Comparison of ENCODE assay signal across 20 cellular contexts in the genomic region with DNA sequence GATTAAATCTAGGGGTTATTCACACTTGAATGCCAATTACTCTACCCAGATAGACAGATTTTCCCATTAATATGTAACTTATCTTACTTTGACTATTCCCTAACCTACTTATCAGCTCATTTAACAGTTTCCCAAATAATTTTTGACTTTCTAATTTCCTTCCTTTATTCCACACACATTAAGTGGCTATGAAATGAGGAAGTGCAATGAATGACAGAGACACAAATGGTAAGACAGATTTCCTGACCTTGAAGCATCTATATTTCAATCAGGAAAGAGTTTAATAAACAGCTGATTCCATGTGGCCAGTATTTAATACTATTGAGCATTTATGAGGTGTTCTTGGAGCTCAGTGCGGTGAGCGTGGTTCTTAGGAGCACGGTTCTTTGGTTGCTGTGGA.
DNase-seq lines count a peak whose midpoint lies in the region; ATAC-seq, FAIRE-seq and TF ChIP-seq lines count a peak whose summit lies in the region.
"Had no signal": no experiment of that assay in that cellular context is flagged by ENCODE, and none has a peak within 500 bp of the region (broad histone marks: within the 10 kb centered on the region; RNA-seq: fewer than 3 reads in every experiment).

No MANE protein-coding gene starts in this region.

- peaks cover 8% of the 10 kb centered on the region for H3K4me1 ChIP-seq in PC-3 (ENCODE audit: insufficient read depth, low read length)
- peaks cover 4% of the 10 kb centered on the region for H3K4me1 ChIP-seq in keratinocyte (ENCODE audit: control insufficient read depth, extremely low read depth, insufficient read depth, low read length)
- no peaks in the 10 kb centered on the region for H3K4me1 ChIP-seq in small intestine (ENCODE audit: control insufficient read depth in 2 of 2, insufficient read depth in 1 of 2, low read depth in 1 of 2, low read length in 1 of 2)
- H3K4me1 ChIP-seq: SJCRH30, uterus had no signal

- no peaks in the 10 kb centered on the region for H3K36me3 ChIP-seq in PC-3 (ENCODE audit: low read depth, low read length)
- H3K36me3 ChIP-seq in keratinocyte (ENCODE audit: control insufficient read depth in 2 of 2, extremely low read depth in 1 of 2, insufficient read depth in 2 of 2, low read length in 2 of 2) = no peaks in the 10 kb centered on the region
- no peaks in the 10 kb centered on the region for H3K36me3 ChIP-seq in small intestine (ENCODE audit: control insufficient read depth in 2 of 2, insufficient read depth in 2 of 2, low read length in 2 of 2)
- H3K36me3 ChIP-seq: ovary, Peyer's patch, SJCRH30, uterus, WERI-Rb-1 had no signal

- H4K20me1 ChIP-seq in PC-3 (ENCODE audit: low read length) (no peaks in the 10 kb centered on the region), keratinocyte (ENCODE audit: control insufficient read depth, extremely low read depth, insufficient read depth, low read length) (no peaks in the 10 kb centered on the region)

- no peak overlapping the region for H3K4me3 Mint-ChIP-seq in effector memory CD8-positive, alpha-beta T cell
- H3K4me3 Mint-ChIP-seq: activated naive CD8-positive, alpha-beta T cell; naive B cell; T-helper 17 cell had no signal

- H3F3A ChIP-seq in PC-3 (ENCODE audit: low read length, unreplicated experiment) = no peaks in the 10 kb centered on the region

- in situ Hi-C loops in Caki2 (cut with HindIII; ENCODE audit: low pct_unique_long_range_greater_than_20kb, low sequenced_read_pairs) = no loop called here

- H3K9ac ChIP-seq in PC-3 (ENCODE audit: low read length) (no peak overlapping the region), keratinocyte (ENCODE audit: control insufficient read depth, extremely low read depth, insufficient read depth, low read length) (no peak overlapping the region)

- no peaks in the 10 kb centered on the region for H3K36me3 Mint-ChIP-seq in effector memory CD8-positive, alpha-beta T cell (ENCODE audit: insufficient read depth)
- H3K36me3 Mint-ChIP-seq: activated naive CD8-positive, alpha-beta T cell; naive B cell had no signal

- no peaks in the 10 kb centered on the region for H3K9me2 ChIP-seq in PC-3 (replicated peaks; ENCODE audit: low read length)

- H3K27me3 ChIP-seq in PC-3 (ENCODE audit: low read length) (no peaks in the 10 kb centered on the region), keratinocyte (ENCODE audit: control insufficient read depth, extremely low read depth, insufficient read depth, low read length) (no peaks in the 10 kb centered on the region), small intestine (ENCODE audit: control insufficient read depth in 2 of 2, insufficient read depth in 2 of 2, low read length in 2 of 2) (no peaks in the 10 kb centered on the region)
- H3K27me3 ChIP-seq: ovary, Peyer's patch, SJCRH30, uterus had no signal

- 81 to 87% (median 85%) methylated on average over 3 of the region's 3 CpGs for whole genome bisulfite sequencing in small intestine, 3 donors

- H3K4me2 ChIP-seq in PC-3 (ENCODE audit: low read length) (no peak overlapping the region), keratinocyte (ENCODE audit: control insufficient read depth, extremely low read depth, insufficient read depth, low read depth, low read length) (no peak overlapping the region)

- no peaks in the 10 kb centered on the region for H3K9me1 ChIP-seq in keratinocyte (ENCODE audit: control insufficient read depth, extremely low read depth, insufficient read depth, low read length)

- no peaks in the 10 kb centered on the region for H3K9me3 Mint-ChIP-seq in effector memory CD8-positive, alpha-beta T cell
- H3K9me3 Mint-ChIP-seq: naive B cell had no signal

- intact Hi-C loops in PC-3 (cut with micrococcal nuclease) = no loop called here

- CTCF ChIA-PET in PC-3 (lab: Charles Lee) = no interaction called here

- no peak for TF ChIP-seq CTCF in PC-3 (conservative IDR thresholded peaks at IDR 0.05; ENCODE audit: low read depth, low read length)
- no peak for TF ChIP-seq CTCF in keratinocyte (optimal IDR thresholded peaks at IDR 0.05 in 1 of 3, IDR thresholded peaks at IDR 0.05 in 1 of 3, conservative IDR thresholded peaks at IDR 0.05 in 1 of 3; ENCODE audit: extremely low read depth in 1 of 3, insufficient read depth in 2 of 3, low read length in 3 of 3)

- H3K27ac ChIP-seq in PC-3 (ENCODE audit: low read length) (no peak overlapping the region), keratinocyte (ENCODE audit: control insufficient read depth, insufficient read depth, low read length) (no peak overlapping the region), small intestine (ENCODE audit: low read depth in 1 of 2, low read length in 1 of 2) (no peak overlapping the region)
- H3K27ac ChIP-seq: ovary, Peyer's patch, SJCRH30, uterus, WERI-Rb-1 had no signal

- dilution Hi-C loops in keratinocyte (cut with MboI; ENCODE audit: extremely low pct_ligation_motif_present, low sequenced_read_pairs) = no loop called here

- no peak for FAIRE-seq in keratinocyte (lab: Jason Lieb, UNC)
- no peak for FAIRE-seq in small intestine (lab: Jason Lieb, UNC)
- FAIRE-seq: HepG2 had no signal

- no peak overlapping the region for H3K27ac Mint-ChIP-seq in effector memory CD8-positive, alpha-beta T cell
- H3K27ac Mint-ChIP-seq: activated naive CD8-positive, alpha-beta T cell; T-helper 17 cell had no signal

- peak; percentile 61 for DNase-seq in Caki2 (ENCODE audit: low read depth)
- no peak for DNase-seq in PC-3
- DNase-seq in keratinocyte (ENCODE audit: low read depth, low spot score) = no peak
- peak; percentile 16 for DNase-seq in small intestine
- no peak for DNase-seq in effector memory CD8-positive, alpha-beta T cell
- DNase-seq in activated effector memory CD4-positive, alpha-beta T cell treated with Interleukin-2 at 50 U/mL for 16 hours = no peak
- no peak for DNase-seq in activated CD4-positive, CD25-positive, alpha-beta regulatory T cell (lab: John Stamatoyannopoulos, UW)
- DNase-seq: mammary epithelial cell; naive B cell; NCI-H510A; NK-92 treated with Interleukin-12 subunit alpha and Interleukin-12 subunit beta, amount 100 ng/mL, for 24 hours; ovary; Peyer's patch; right cardiac atrium; SJCRH30; T-helper 17 cell; uterus; WERI-Rb-1 had no signal

- POLR2A ChIA-PET in PC-3 (lab: Charles Lee; ENCODE audit: unreplicated experiment) = no interaction called here

- H3K9me3 ChIP-seq in PC-3 (ENCODE audit: low read length) = no peaks in the 10 kb centered on the region
- no peaks in the 10 kb centered on the region for H3K9me3 ChIP-seq in keratinocyte (ENCODE audit: control insufficient read depth, low read depth, low read length)
- H3K9me3 ChIP-seq in small intestine (ENCODE audit: control insufficient read depth, low read depth) = no peaks in the 10 kb centered on the region
- H3K9me3 ChIP-seq: ovary, Peyer's patch, SJCRH30, uterus had no signal

- ATAC-seq in PC-3 = no peak
- no peak for ATAC-seq in effector memory CD8-positive, alpha-beta T cell (replicated peaks)
- ATAC-seq: right cardiac atrium, T-helper 17 cell had no signal

- H2AFZ ChIP-seq in PC-3 (ENCODE audit: low read length) (peak overlapping the region; percentile 80), keratinocyte (ENCODE audit: control insufficient read depth, low read length) (peak overlapping the region; percentile 4)

- peaks cover 18 to 28% of the 10 kb centered on the region in 2 donors for H3K27me3 Mint-ChIP-seq in effector memory CD8-positive, alpha-beta T cell

- no peaks in the 10 kb centered on the region for H3K4me1 Mint-ChIP-seq in effector memory CD8-positive, alpha-beta T cell (ENCODE audit: low read depth in 2 of 2)
- H3K4me1 Mint-ChIP-seq: naive B cell had no signal

- H3K79me2 ChIP-seq in PC-3 (ENCODE audit: low read length) (no peaks in the 10 kb centered on the region), keratinocyte (ENCODE audit: control insufficient read depth, insufficient read depth, low read length) (no peaks in the 10 kb centered on the region)

- H3K4me3 ChIP-seq in PC-3 (ENCODE audit: low read length) (no peak overlapping the region), keratinocyte (ENCODE audit: control insufficient read depth in 2 of 3, extremely low read depth in 1 of 3, insufficient read depth in 2 of 3, low read depth in 1 of 3, low read length in 3 of 3) (no peak overlapping the region), small intestine (ENCODE audit: low read depth in 1 of 2, low read length in 2 of 2) (no peak overlapping the region)
- H3K4me3 ChIP-seq: ovary, Peyer's patch, SJCRH30, uterus had no signal

- no TSS peak for BruUV-seq in PC-3 (replicated peaks; lab: Mats Ljungman, UMichigan)

Comparison
In these comparisons a context has a peak if more than half of its experiments do, and no peak if none do; other contexts are left out.
1. DNase-seq: peak in Caki2 (single experiment) and small intestine (single experiment); none in PC-3 (single experiment), keratinocyte (single experiment), effector memory CD8-positive, alpha-beta T cell (0 of 3), activated effector memory CD4-positive, alpha-beta T cell treated with Interleukin-2 at 50 U/mL for 16 hours (single experiment) and activated CD4-positive, CD25-positive, alpha-beta regulatory T cell (0 of 4).